In the genomic region with DNA sequence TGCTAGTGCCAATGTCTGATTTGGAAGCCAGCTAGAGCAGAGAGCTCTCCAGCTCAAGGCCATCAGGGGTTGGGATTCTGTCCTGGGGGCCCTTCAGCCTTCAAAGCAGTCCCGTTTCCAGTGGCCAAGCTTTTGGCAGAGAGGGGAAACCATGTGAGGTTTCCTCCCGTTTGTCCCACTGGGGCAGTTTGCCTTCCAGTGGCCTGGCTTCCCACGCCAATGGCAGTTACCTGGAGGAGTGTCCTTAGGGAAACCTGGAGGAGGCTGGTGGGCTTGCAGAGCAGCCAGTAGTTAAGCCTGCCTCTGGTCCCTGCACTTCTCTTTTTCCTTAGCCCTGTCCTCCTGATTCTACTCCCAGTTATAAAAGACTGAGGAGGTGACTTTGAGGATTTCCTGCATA, we compare ENCODE assay signal across 18 cellular contexts. TPM values are rescaled to one million over a fixed set of nuclear protein-coding genes. Genes with fewer than 3 reads are reported as not detected.
"Had no signal": no experiment of that assay in that cellular context is flagged by ENCODE, and none has a peak within 500 bp of the region (broad histone marks: within the 10 kb centered on the region; RNA-seq: fewer than 3 reads in every experiment).

No MANE protein-coding gene starts in this region.

- H3K27ac Mint-ChIP-seq: activated CD4-positive, alpha-beta T cell treated with anti-CD3 and anti-CD28 coated beads, Interleukin-2, amount 10 ng/mL, durations not matched to agents 24 days and 14 days; nephron; stimulated activated naive CD8-positive, alpha-beta T cell treated with anti-CD3 and anti-CD28 coated beads, Interleukin-15, amount 100 ng/mL, for 72 hours; T-helper 2 cell treated with Interferon-gamma antibody and Interleukin-4, amounts not matched to agents 5 μg/mL and 100 μg/mL, for 36 hours had no signal

- H3K4me3 ChIP-seq: lower lobe of right lung, tibial artery had no signal

- H3K4me1 Mint-ChIP-seq: nephron had no signal

- H3K4me1 ChIP-seq: parathyroid adenoma had no signal

- H3K9me3 ChIP-seq: tibial artery had no signal

- H3K4me3 Mint-ChIP-seq: activated CD4-positive, alpha-beta memory T cell treated with anti-CD3 and anti-CD28 coated beads, Interleukin-2, amount 10 ng/mL, durations not matched to agents 7 days and 5 days; activated CD4-positive, alpha-beta T cell treated with anti-CD3 and anti-CD28 coated beads, Interleukin-2, amount 10 ng/mL, durations not matched to agents 24 days and 14 days; nephron; stimulated activated naive CD8-positive, alpha-beta T cell treated with anti-CD3 and anti-CD28 coated beads, Interleukin-15, amount 100 ng/mL, for 72 hours; T-helper 2 cell treated with Interferon-gamma antibody and Interleukin-4, amounts not matched to agents 5 μg/mL and 100 μg/mL, for 36 hours had no signal

- H3K27me3 ChIP-seq: foreskin keratinocyte, tibial artery had no signal

- H3K27me3 Mint-ChIP-seq: activated CD4-positive, alpha-beta memory T cell treated with anti-CD3 and anti-CD28 coated beads, Interleukin-2, amount 10 ng/mL, durations not matched to agents 7 days and 5 days; activated CD4-positive, alpha-beta T cell treated with anti-CD3 and anti-CD28 coated beads, Interleukin-2, amount 10 ng/mL, durations not matched to agents 24 days and 14 days; stimulated activated naive CD8-positive, alpha-beta T cell treated with anti-CD3 and anti-CD28 coated beads, Interleukin-15, amount 100 ng/mL, for 72 hours had no signal

- H3K36me3 ChIP-seq: lower lobe of right lung, tibial artery had no signal

- H3K27ac ChIP-seq: foreskin keratinocyte, lower lobe of right lung, parathyroid adenoma, tibial artery, VCaP had no signal

- DNase-seq: activated CD4-positive, alpha-beta memory T cell treated with anti-CD3 and anti-CD28 coated beads, Interleukin-2, amount 10 ng/mL, durations not matched to agents 7 days and 5 days; activated CD4-positive, alpha-beta T cell treated with anti-CD3 and anti-CD28 coated beads, Interleukin-2, amount 10 ng/mL, durations not matched to agents 24 days and 14 days; activated naive CD4-positive, alpha-beta T cell; cortex of kidney; foreskin keratinocyte; kidney; lower lobe of right lung; right cardiac atrium; stimulated activated CD4-positive, alpha-beta T cell treated with anti-CD3 and anti-CD28 coated beads, Interleukin-12 subunit alpha, Interleukin-12 subunit beta, amount 100 ng/mL, for 4 hours; stimulated activated naive CD8-positive, alpha-beta T cell treated with anti-CD3 and anti-CD28 coated beads, Interleukin-15, amount 100 ng/mL, for 72 hours; tibial artery had no signal

- ATAC-seq: activated CD4-positive, CD25-positive, alpha-beta regulatory T cell treated with anti-CD3 and anti-CD28 coated beads, Interleukin-2, amount 50 U/mL, for 24 hours; foreskin keratinocyte; lower lobe of right lung; right cardiac atrium; stimulated activated naive CD8-positive, alpha-beta T cell treated with anti-CD3 and anti-CD28 coated beads, Interleukin-15, amount 100 ng/mL, for 72 hours had no signal

RNA-seq across cellular contexts. Expression of a gene that starts 37.7 kb away (rescaled TPM):
- total RNA-seq: glomerular endothelial cell, pulmonary artery endothelial cell had no signal
